In genomic region chr10:34593955-34594354, GRCh38 we compare ENCODE assay signal across 21 cellular contexts.
"Had no signal": no experiment of that assay in that cellular context is flagged by ENCODE, and none has a peak within 500 bp of the region (broad histone marks: within the 10 kb centered on the region; RNA-seq: fewer than 3 reads in every experiment).

No MANE protein-coding gene starts in this region.

- H3K27ac ChIP-seq: SJCRH30 had no signal

- H3K4me3 ChIP-seq: MG63, SJCRH30 had no signal

- DNase-seq: activated CD4-positive, alpha-beta T cell treated with anti-CD3 and anti-CD28 coated beads, Interleukin-2, amount 10 ng/mL, durations not matched to agents 24 days and 14 days; activated CD4-positive, alpha-beta T cell treated with anti-CD3 and anti-CD28 coated beads, Interleukin-2, amount 50 U/mL, for 4 hours; activated CD8-positive, alpha-beta T cell treated with anti-CD3 and anti-CD28 coated beads for 36 hours; activated gamma-delta T cell; activated naive CD4-positive, alpha-beta T cell treated with Interleukin-2 at 50 U/mL for 16 hours; activated T-cell treated with anti-CD3 and anti-CD28 coated beads, Interleukin-2, amount 50 U/mL, for 1 hour; anterior cingulate cortex; Karpas-422; KBM-7; MG63; NCI-H1092; NCI-H1436 treated with DMSO at 0.1 percent for 48 hours; NCI-H1694 treated with DMSO at 0.1 percent for 48 hours; NCI-H2029; NCI-H2171; NCI-H510A; SHP77; SJCRH30; SK-N-SH had no signal

- ATAC-seq: activated CD8-positive, alpha-beta T cell treated with anti-CD3 and anti-CD28 coated beads for 36 hours; activated naive CD4-positive, alpha-beta T cell treated with anti-CD3 and anti-CD28 coated beads, Interleukin-2, amount 50 U/mL, for 72 hours; Panc1 had no signal

- H3K4me1 ChIP-seq: SJCRH30 had no signal

- H3K9me3 ChIP-seq: MG63, SJCRH30, SK-N-SH had no signal

- H3K27me3 ChIP-seq: MG63, SJCRH30 had no signal

- H3K36me3 ChIP-seq: MG63, SJCRH30 had no signal
